In genomic region chr15:66929843-66930242, GRCh38 we compare ENCODE assay signal across 1 cellular context.
A peak's percentile ranks its signal among the peaks of the same experiment; 100 is the strongest.
TF ChIP-seq lines count a peak whose summit lies in the region.

No MANE protein-coding gene starts in this region.

TF ChIP-seq in K562, 482 proteins besides CTCF, POLR2A, EP300 and RAD21:
- TF ChIP-seq, protein P1, sequence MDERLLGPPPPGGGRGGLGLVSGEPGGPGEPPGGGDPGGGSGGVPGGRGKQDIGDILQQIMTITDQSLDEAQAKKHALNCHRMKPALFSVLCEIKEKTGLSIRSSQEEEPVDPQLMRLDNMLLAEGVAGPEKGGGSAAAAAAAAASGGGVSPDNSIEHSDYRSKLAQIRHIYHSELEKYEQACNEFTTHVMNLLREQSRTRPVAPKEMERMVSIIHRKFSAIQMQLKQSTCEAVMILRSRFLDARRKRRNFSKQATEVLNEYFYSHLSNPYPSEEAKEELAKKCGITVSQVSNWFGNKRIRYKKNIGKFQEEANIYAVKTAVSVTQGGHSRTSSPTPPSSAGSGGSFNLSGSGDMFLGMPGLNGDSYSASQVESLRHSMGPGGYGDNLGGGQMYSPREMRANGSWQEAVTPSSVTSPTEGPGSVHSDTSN (CRISPR knock-in tag; IDR thresholded peaks at IDR 0.05; ENCODE audit: low read depth): no peak
- TF ChIP-seq, protein P1 (tag; conservative IDR thresholded peaks at IDR 0.05; ENCODE audit: low read depth): peak; percentile 74
- peak; percentile 15 for TF ChIP-seq MEIS2 (IDR thresholded peaks at IDR 0.05; ENCODE audit: partially characterized antibody)
- no peak for TF ChIP-seq RBM17 (IDR thresholded peaks at IDR 0.05; ENCODE audit: borderline replicate concordance, low read depth, low read length)
